In the genomic region with DNA sequence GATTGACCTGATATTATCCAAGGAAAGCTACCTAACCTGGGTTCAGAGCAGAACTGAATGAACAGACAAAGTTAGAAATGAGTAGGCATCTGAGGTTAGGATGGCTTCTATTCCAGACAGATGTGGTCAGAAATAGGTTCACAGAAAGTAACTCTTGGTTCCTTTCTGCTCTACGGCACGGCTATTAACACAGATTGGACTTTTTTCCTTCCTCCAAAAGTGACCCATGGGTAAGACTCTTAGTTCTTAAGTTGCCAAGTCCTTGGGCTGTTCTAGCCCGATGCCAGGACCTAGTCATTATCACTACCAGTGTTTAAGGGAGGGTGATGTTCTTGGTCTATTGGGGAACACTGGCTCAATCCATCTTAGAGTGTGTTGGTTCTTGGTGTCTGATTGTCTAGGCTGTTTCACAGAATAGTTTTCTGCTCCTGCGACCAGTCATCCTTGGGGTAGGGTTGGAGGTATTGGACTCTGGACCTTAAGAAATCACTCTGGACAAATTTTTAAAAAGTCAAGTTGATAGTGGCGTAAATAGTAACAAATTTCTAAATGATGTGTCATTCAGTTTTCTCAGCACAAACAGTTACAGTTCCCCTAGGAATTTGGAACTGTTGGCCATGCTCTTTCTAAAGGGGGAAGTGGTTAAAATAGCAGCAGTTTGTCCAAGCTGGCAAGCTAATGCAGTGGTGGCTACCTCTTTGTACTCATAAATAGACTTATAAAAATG, we compare ENCODE assay signal across 9 cellular contexts.
DNase-seq lines count a peak whose midpoint lies in the region; ATAC-seq and TF ChIP-seq lines count a peak whose summit lies in the region.
"Had no signal": no experiment of that assay in that cellular context is flagged by ENCODE, and none has a peak within 500 bp of the region (broad histone marks: within the 10 kb centered on the region; RNA-seq: fewer than 3 reads in every experiment).

No MANE protein-coding gene starts in this region.

- peak overlapping the region; percentile 49 for H3K4me2 ChIP-seq in skeletal muscle satellite cell (ENCODE audit: low read length)

- no peak overlapping the region for H3K9ac ChIP-seq in skeletal muscle satellite cell (ENCODE audit: low read depth, low read length)

- DNase-seq in astrocyte of the spinal cord (ENCODE audit: low read depth, low spot score) (peak; percentile 76), NCI-H128 (lab: John Stamatoyannopoulos, UW; ENCODE audit: unreplicated experiment) (no peak), SJCRH30 (no peak), NCI-H2081 treated with DMSO at 0.1 percent for 48 hours (lab: John Stamatoyannopoulos, UW) (no peak), epidermal melanocyte (ENCODE audit: insufficient read length, low spot score) (no peak)

- no peaks in the 10 kb centered on the region for H3K36me3 ChIP-seq in skeletal muscle satellite cell (ENCODE audit: insufficient read depth, low read length)
- no peaks in the 10 kb centered on the region for H3K36me3 ChIP-seq in SJCRH30

- no peak for TF ChIP-seq CTCF in astrocyte of the spinal cord (IDR thresholded peaks at IDR 0.05; ENCODE audit: low read depth, low read length)

- no peak overlapping the region for H3K27ac ChIP-seq in SJCRH30

- H3K9me3 ChIP-seq in skeletal muscle satellite cell (replicated peaks; ENCODE audit: low read length) (no peaks in the 10 kb centered on the region), SJCRH30 (replicated peaks) (no peaks in the 10 kb centered on the region)

- H3K27me3 ChIP-seq in skeletal muscle satellite cell (ENCODE audit: control insufficient read depth, insufficient read depth, low read length) = no peaks in the 10 kb centered on the region
- H3K27me3 ChIP-seq in SJCRH30 = no peaks in the 10 kb centered on the region

- peak; percentile 53 for ATAC-seq in GM18511 (IDR thresholded peaks at IDR 0.05; ENCODE audit: unreplicated experiment)
- peak; percentile 65 for ATAC-seq in HG03039 (IDR thresholded peaks at IDR 0.05; ENCODE audit: unreplicated experiment)
- ATAC-seq: HCT116 had no signal

- H3K4me1 ChIP-seq in skeletal muscle satellite cell (ENCODE audit: control insufficient read depth, insufficient read depth, low read length) (peaks cover 28% of the 10 kb centered on the region), SJCRH30 (no peaks in the 10 kb centered on the region)

- H3K4me3 ChIP-seq in astrocyte of the spinal cord (ENCODE audit: low read depth, low read length) (no peak overlapping the region), skeletal muscle satellite cell (ENCODE audit: low read length) (no peak overlapping the region), SJCRH30 (no peak overlapping the region)

- in situ Hi-C loops in astrocyte of the spinal cord (cut with HindIII; ENCODE audit: low sequenced_read_pairs) = no loop called here
